Comparison of ENCODE assay signal across 1 cellular context in genomic region chr5:179914032-179914755, GRCh38.
TF ChIP-seq lines count a peak whose summit lies in the region.

No MANE protein-coding gene starts in this region.

TF ChIP-seq in K562, 482 proteins besides CTCF, POLR2A, EP300 and RAD21 (continued from another document):
- TF ChIP-seq JUND (IDR thresholded peaks at IDR 0.05; ENCODE audit: borderline replicate concordance, low read depth, low read length) (no peak), JUND (tag; IDR thresholded peaks at IDR 0.05; ENCODE audit: borderline replicate concordance, low read depth, low read length) (0 out of 3 replicates have a peak, but pooled peaks have one; percentile 20), MTF1 (CRISPR knock-in tag; IDR thresholded peaks at IDR 0.05; ENCODE audit: borderline replicate concordance) (no peak), XRCC3 (IDR thresholded peaks at IDR 0.05) (no peak), GABPA (tag; conservative IDR thresholded peaks at IDR 0.05; ENCODE audit: low read depth) (peak; percentile 73), POLR3A (IDR thresholded peaks at IDR 0.05; ENCODE audit: borderline replicate concordance, extremely low read depth, insufficient read depth, insufficient read length) (no peak), SREBF1 (IDR thresholded peaks at IDR 0.05; ENCODE audit: borderline replicate concordance, low read depth, low read length) (no peak), MYC (IDR thresholded peaks at IDR 0.05; ENCODE audit: low read depth, low read length) (no peak), MYC (CRISPR knock-in tag; IDR thresholded peaks at IDR 0.05; ENCODE audit: borderline replicate concordance, low read depth) (no peak), ZNF785 (CRISPR knock-in tag; IDR thresholded peaks at IDR 0.05) (no peak), SP1 (CRISPR knock-in tag; IDR thresholded peaks at IDR 0.05) (no peak), HNRNPH1 (optimal IDR thresholded peaks at IDR 0.05; ENCODE audit: low read depth, low read length) (no peak), U2AF1 (optimal IDR thresholded peaks at IDR 0.05; ENCODE audit: low read depth, low read length) (no peak), ZNF274 (IDR thresholded peaks at IDR 0.05; ENCODE audit: borderline replicate concordance, low read depth, low read length) (no peak), ZNF707 (CRISPR knock-in tag; conservative IDR thresholded peaks at IDR 0.05) (no peak), HDAC1 (IDR thresholded peaks at IDR 0.05) (no peak), ZNF609 (CRISPR knock-in tag; IDR thresholded peaks at IDR 0.05; ENCODE audit: borderline replicate concordance) (no peak), ID3 (CRISPR knock-in tag; IDR thresholded peaks at IDR 0.05) (no peak), ID3 (tag; IDR thresholded peaks at IDR 0.05) (no peak), MAX (CRISPR knock-in tag; IDR thresholded peaks at IDR 0.05) (0 out of 2 replicates have a peak, but pooled peaks have one; percentile 4), SMAD3 (CRISPR knock-in tag; conservative IDR thresholded peaks at IDR 0.05) (no peak), TEAD4 (IDR thresholded peaks at IDR 0.05; ENCODE audit: low read length) (no peak), TEAD4 (CRISPR knock-in tag; IDR thresholded peaks at IDR 0.05; ENCODE audit: borderline replicate concordance) (no peak), PPARD (CRISPR knock-in tag; IDR thresholded peaks at IDR 0.05) (no peak), ETV6 (IDR thresholded peaks at IDR 0.05; ENCODE audit: borderline replicate concordance in 1 of 2, low read depth in 2 of 2, low read length in 1 of 2) (no peak), ETV6 (CRISPR knock-in tag; IDR thresholded peaks at IDR 0.05; ENCODE audit: borderline replicate concordance) (no peak), ZNF318 (IDR thresholded peaks at IDR 0.05; ENCODE audit: borderline replicate concordance in 1 of 2, low read depth in 1 of 2) (no peak), ZFP30 (CRISPR knock-in tag; IDR thresholded peaks at IDR 0.05; ENCODE audit: borderline replicate concordance) (no peak), ATF3 (IDR thresholded peaks at IDR 0.05) (no peak), ATF3 (CRISPR knock-in tag; conservative IDR thresholded peaks at IDR 0.05) (no peak), CHCHD3 (CRISPR knock-in tag; IDR thresholded peaks at IDR 0.05) (no peak), NR2C2 (CRISPR knock-in tag; IDR thresholded peaks at IDR 0.05) (peak; percentile 89), NR2C2 (tag; IDR thresholded peaks at IDR 0.05) (peak; percentile 82)
- TF ChIP-seq, protein P1, sequence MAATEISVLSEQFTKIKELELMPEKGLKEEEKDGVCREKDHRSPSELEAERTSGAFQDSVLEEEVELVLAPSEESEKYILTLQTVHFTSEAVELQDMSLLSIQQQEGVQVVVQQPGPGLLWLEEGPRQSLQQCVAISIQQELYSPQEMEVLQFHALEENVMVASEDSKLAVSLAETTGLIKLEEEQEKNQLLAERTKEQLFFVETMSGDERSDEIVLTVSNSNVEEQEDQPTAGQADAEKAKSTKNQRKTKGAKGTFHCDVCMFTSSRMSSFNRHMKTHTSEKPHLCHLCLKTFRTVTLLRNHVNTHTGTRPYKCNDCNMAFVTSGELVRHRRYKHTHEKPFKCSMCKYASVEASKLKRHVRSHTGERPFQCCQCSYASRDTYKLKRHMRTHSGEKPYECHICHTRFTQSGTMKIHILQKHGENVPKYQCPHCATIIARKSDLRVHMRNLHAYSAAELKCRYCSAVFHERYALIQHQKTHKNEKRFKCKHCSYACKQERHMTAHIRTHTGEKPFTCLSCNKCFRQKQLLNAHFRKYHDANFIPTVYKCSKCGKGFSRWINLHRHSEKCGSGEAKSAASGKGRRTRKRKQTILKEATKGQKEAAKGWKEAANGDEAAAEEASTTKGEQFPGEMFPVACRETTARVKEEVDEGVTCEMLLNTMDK (IDR thresholded peaks at IDR 0.05; ENCODE audit: borderline replicate concordance, insufficient read depth, low read depth, low read length, poor library complexity, severe bottlenecking) = no peak
